Comparison of ENCODE assay signal across 8 cellular contexts in genomic region chrX:71366674-71367256, GRCh38. TPM values are rescaled to one million over a fixed set of nuclear protein-coding genes. Genes with fewer than 3 reads are reported as not detected.
DNase-seq lines count a peak whose midpoint lies in the region; ATAC-seq and TF ChIP-seq lines count a peak whose summit lies in the region.

No MANE protein-coding gene starts in this region.

- TF ChIP-seq CTCF in OCI-LY1 (IDR thresholded peaks at IDR 0.05; ENCODE audit: low read length) (no peak), osteocyte (IDR thresholded peaks at IDR 0.05) (no peak)

- peaks cover 10% of the 10 kb centered on the region for H3K36me3 Mint-ChIP-seq in CD4-positive, CD25-positive, alpha-beta regulatory T cell
- H3K36me3 Mint-ChIP-seq in osteocyte (ENCODE audit: unreplicated experiment) = peaks cover 10% of the 10 kb centered on the region

- peaks cover 17% of the 10 kb centered on the region for H3K36me3 ChIP-seq in CD4-positive, CD25-positive, alpha-beta regulatory T cell (ENCODE audit: control insufficient read depth, insufficient read depth, low read length)
- peaks cover 23% of the 10 kb centered on the region for H3K36me3 ChIP-seq in OCI-LY1 (ENCODE audit: insufficient read depth, low read length)

- peak overlapping the region; percentile 97 to 99 (median 98) for H3K27ac Mint-ChIP-seq in CD4-positive, CD25-positive, alpha-beta regulatory T cell
- H3K27ac Mint-ChIP-seq in osteocyte (ENCODE audit: unreplicated experiment) = peak overlapping the region; percentile 92

- H3F3A ChIP-seq in OCI-LY1 (ENCODE audit: insufficient read depth, low read length) = no peaks in the 10 kb centered on the region

- DNase-seq in CD4-positive, CD25-positive, alpha-beta regulatory T cell = peak; percentile 1 to 37 (median 12)
- DNase-seq in activated gamma-delta T cell treated with anti-CD3 and anti-CD28 coated beads, Interleukin-2, amount 50 U/mL, for 16 hours (ENCODE audit: low read depth) = peak; percentile 5
- DNase-seq in glomerular visceral epithelial cell (ENCODE audit: extremely low spot score) (peak; percentile 8), osteocyte (ENCODE audit: extremely low spot score, unreplicated experiment) (no peak), NCI-H524 treated with DMSO at 0.1 percent for 48 hours (lab: John Stamatoyannopoulos, UW) (no peak), HuH-7.5 (ENCODE audit: low spot score) (no peak)

- H2AFZ ChIP-seq in OCI-LY1 (ENCODE audit: low read length) = no peak overlapping the region

- no peaks in the 10 kb centered on the region for H3K9me3 Mint-ChIP-seq in CD4-positive, CD25-positive, alpha-beta regulatory T cell
- H3K9me3 Mint-ChIP-seq in osteocyte (ENCODE audit: unreplicated experiment) = no peaks in the 10 kb centered on the region

- H3K4me1 ChIP-seq in CD4-positive, CD25-positive, alpha-beta regulatory T cell (ENCODE audit: control insufficient read depth, insufficient read depth, low read length, poor library complexity, severe bottlenecking) = peaks cover 20% of the 10 kb centered on the region
- H3K4me1 ChIP-seq in OCI-LY1 (ENCODE audit: insufficient read depth, low read length, severe bottlenecking) = peaks cover 19% of the 10 kb centered on the region

- no peaks in the 10 kb centered on the region for H3K27me3 ChIP-seq in CD4-positive, CD25-positive, alpha-beta regulatory T cell (ENCODE audit: control insufficient read depth, insufficient read depth, low read length)
- no peaks in the 10 kb centered on the region for H3K27me3 ChIP-seq in OCI-LY1 (ENCODE audit: insufficient read depth, low read length)

- peak overlapping the region; percentile 95 to 100 (median 98) for H3K4me3 Mint-ChIP-seq in CD4-positive, CD25-positive, alpha-beta regulatory T cell
- H3K4me3 Mint-ChIP-seq in osteocyte (ENCODE audit: unreplicated experiment) = peak overlapping the region; percentile 91

- peak overlapping the region; percentile 88 for H3K27ac ChIP-seq in CD4-positive, CD25-positive, alpha-beta regulatory T cell (ENCODE audit: insufficient read depth, low read length, poor library complexity, severe bottlenecking)
- H3K27ac ChIP-seq in OCI-LY1 (ENCODE audit: low read depth, low read length, poor library complexity, severe bottlenecking) = peak overlapping the region; percentile 81

- peaks cover 5 to 42% (median 24%) of the 10 kb centered on the region in 4 donors for H3K4me1 Mint-ChIP-seq in CD4-positive, CD25-positive, alpha-beta regulatory T cell
- H3K4me1 Mint-ChIP-seq in osteocyte (ENCODE audit: unreplicated experiment) = peaks cover 18% of the 10 kb centered on the region

- H3K9ac ChIP-seq in OCI-LY1 (ENCODE audit: low read length) = peak overlapping the region; percentile 94

- no peak for ATAC-seq in CD4-positive, CD25-positive, alpha-beta regulatory T cell (ENCODE audit: low read depth in 2 of 2)
- ATAC-seq in GM21619 (IDR thresholded peaks at IDR 0.05; ENCODE audit: unreplicated experiment) = peak; percentile 16

- no peaks in the 10 kb centered on the region for H4K20me1 ChIP-seq in OCI-LY1 (ENCODE audit: insufficient read depth, low read length)

- H3K79me2 ChIP-seq in OCI-LY1 (ENCODE audit: insufficient read depth, low read length) = peaks cover 16% of the 10 kb centered on the region

- H3K27me3 Mint-ChIP-seq in CD4-positive, CD25-positive, alpha-beta regulatory T cell = peaks cover 5% of the 10 kb centered on the region
- no peaks in the 10 kb centered on the region for H3K27me3 Mint-ChIP-seq in osteocyte (ENCODE audit: unreplicated experiment)

- no peaks in the 10 kb centered on the region for H3K9me2 ChIP-seq in OCI-LY1 (ENCODE audit: low read depth, low read length)

- no peaks in the 10 kb centered on the region for H3K9me3 ChIP-seq in CD4-positive, CD25-positive, alpha-beta regulatory T cell (ENCODE audit: control insufficient read depth in 2 of 2, low read length in 2 of 2)
- no peaks in the 10 kb centered on the region for H3K9me3 ChIP-seq in OCI-LY1 (ENCODE audit: low read length)

- H3K4me3 ChIP-seq in CD4-positive, CD25-positive, alpha-beta regulatory T cell (ENCODE audit: low read depth, low read length) = peak overlapping the region; percentile 88
- peak overlapping the region; percentile 97 for H3K4me3 ChIP-seq in OCI-LY1 (ENCODE audit: low read depth, low read length, poor library complexity, severe bottlenecking)

- H3K4me2 ChIP-seq in OCI-LY1 (ENCODE audit: low read length) = peak overlapping the region; percentile 82

RNA-seq across cellular contexts. Expression of gene TAF1, which starts 0.6 kb away (rescaled TPM):
- 65.2 TPM for total RNA-seq in CD4-positive, CD25-positive, alpha-beta regulatory T cell
- 1 to 10 TPM; 3.8 to 8.8 (median 5.2) TPM for polyA plus RNA-seq in CD4-positive, CD25-positive, alpha-beta regulatory T cell
- total RNA-seq in osteocyte = 32.3 and 33.9 TPM in 2 replicates

Comparison
In these comparisons a context has a peak if more than half of its experiments do, and no peak if none do; other contexts are left out.
1. DNase-seq: peak in CD4-positive, CD25-positive, alpha-beta regulatory T cell (3 of 3), activated gamma-delta T cell treated with anti-CD3 and anti-CD28 coated beads, Interleukin-2, amount 50 U/mL, for 16 hours (single experiment) and glomerular visceral epithelial cell (single experiment); none in osteocyte (single experiment), NCI-H524 treated with DMSO at 0.1 percent for 48 hours (single experiment) and HuH-7.5 (single experiment).